Comparison of ENCODE assay signal across 1 cellular context in the genomic region with DNA sequence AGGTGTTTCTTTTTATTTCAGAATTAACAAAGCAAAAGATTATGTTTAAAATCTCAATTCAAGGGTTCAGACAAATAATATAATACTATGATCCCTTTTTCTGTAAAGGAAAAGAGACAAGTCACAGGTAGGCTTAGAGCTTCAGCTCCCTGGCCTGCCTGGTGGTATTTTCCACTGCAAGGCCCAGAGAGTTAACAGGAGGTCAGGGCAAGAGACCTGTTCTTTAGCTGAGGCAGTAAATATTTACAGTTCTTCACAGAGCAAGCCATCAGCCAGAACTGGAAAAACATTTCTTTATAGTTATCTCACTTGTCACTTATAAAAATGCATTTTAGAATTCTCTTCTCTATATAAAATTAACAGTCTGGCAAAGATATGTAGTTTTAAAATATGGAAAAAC.
TF ChIP-seq lines count a peak whose summit lies in the region.

No MANE protein-coding gene starts in this region.

TF ChIP-seq in HepG2, 621 proteins besides CTCF, POLR2A, EP300 and RAD21 (continued from another document):
- TF ChIP-seq NR2F6 (IDR thresholded peaks at IDR 0.05), result 0 out of 2 replicates have a peak, but pooled peaks have one; percentile 35
- peak; percentile 50; the same call in 1 of the 2 replicates for TF ChIP-seq NR2F6 (CRISPR knock-in tag; IDR thresholded peaks at IDR 0.05)
- peak; percentile 58; the same call in 1 of the 2 replicates for TF ChIP-seq RXRB (CRISPR knock-in tag; IDR thresholded peaks at IDR 0.05; ENCODE audit: borderline replicate concordance)
- no peak for TF ChIP-seq BRD4 (CRISPR knock-in tag; IDR thresholded peaks at IDR 0.05)
- no peak for TF ChIP-seq SIX4 (CRISPR knock-in tag; IDR thresholded peaks at IDR 0.05)
- TF ChIP-seq, protein P1, sequence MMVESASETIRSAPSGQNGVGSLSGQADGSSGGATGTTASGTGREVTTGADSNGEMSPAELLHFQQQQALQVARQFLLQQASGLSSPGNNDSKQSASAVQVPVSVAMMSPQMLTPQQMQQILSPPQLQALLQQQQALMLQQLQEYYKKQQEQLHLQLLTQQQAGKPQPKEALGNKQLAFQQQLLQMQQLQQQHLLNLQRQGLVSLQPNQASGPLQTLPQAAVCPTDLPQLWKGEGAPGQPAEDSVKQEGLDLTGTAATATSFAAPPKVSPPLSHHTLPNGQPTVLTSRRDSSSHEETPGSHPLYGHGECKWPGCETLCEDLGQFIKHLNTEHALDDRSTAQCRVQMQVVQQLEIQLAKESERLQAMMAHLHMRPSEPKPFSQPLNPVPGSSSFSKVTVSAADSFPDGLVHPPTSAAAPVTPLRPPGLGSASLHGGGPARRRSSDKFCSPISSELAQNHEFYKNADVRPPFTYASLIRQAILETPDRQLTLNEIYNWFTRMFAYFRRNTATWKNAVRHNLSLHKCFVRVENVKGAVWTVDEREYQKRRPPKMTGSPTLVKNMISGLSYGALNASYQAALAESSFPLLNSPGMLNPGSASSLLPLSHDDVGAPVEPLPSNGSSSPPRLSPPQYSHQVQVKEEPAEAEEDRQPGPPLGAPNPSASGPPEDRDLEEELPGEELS (CRISPR knock-in tag; IDR thresholded peaks at IDR 0.05), result 0 out of 2 replicates have a peak, but pooled peaks have one; percentile 20
- TF ChIP-seq, protein P2, sequence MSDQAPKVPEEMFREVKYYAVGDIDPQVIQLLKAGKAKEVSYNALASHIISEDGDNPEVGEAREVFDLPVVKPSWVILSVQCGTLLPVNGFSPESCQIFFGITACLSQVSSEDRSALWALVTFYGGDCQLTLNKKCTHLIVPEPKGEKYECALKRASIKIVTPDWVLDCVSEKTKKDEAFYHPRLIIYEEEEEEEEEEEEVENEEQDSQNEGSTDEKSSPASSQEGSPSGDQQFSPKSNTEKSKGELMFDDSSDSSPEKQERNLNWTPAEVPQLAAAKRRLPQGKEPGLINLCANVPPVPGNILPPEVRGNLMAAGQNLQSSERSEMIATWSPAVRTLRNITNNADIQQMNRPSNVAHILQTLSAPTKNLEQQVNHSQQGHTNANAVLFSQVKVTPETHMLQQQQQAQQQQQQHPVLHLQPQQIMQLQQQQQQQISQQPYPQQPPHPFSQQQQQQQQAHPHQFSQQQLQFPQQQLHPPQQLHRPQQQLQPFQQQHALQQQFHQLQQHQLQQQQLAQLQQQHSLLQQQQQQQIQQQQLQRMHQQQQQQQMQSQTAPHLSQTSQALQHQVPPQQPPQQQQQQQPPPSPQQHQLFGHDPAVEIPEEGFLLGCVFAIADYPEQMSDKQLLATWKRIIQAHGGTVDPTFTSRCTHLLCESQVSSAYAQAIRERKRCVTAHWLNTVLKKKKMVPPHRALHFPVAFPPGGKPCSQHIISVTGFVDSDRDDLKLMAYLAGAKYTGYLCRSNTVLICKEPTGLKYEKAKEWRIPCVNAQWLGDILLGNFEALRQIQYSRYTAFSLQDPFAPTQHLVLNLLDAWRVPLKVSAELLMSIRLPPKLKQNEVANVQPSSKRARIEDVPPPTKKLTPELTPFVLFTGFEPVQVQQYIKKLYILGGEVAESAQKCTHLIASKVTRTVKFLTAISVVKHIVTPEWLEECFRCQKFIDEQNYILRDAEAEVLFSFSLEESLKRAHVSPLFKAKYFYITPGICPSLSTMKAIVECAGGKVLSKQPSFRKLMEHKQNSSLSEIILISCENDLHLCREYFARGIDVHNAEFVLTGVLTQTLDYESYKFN (CRISPR knock-in tag; conservative IDR thresholded peaks at IDR 0.05), result peak; percentile 53
- TF ChIP-seq, protein P3, sequence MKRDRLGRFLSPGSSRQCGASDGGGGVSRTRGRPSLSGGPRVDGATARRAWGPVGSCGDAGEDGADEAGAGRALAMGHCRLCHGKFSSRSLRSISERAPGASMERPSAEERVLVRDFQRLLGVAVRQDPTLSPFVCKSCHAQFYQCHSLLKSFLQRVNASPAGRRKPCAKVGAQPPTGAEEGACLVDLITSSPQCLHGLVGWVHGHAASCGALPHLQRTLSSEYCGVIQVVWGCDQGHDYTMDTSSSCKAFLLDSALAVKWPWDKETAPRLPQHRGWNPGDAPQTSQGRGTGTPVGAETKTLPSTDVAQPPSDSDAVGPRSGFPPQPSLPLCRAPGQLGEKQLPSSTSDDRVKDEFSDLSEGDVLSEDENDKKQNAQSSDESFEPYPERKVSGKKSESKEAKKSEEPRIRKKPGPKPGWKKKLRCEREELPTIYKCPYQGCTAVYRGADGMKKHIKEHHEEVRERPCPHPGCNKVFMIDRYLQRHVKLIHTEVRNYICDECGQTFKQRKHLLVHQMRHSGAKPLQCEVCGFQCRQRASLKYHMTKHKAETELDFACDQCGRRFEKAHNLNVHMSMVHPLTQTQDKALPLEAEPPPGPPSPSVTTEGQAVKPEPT (CRISPR knock-in tag; IDR thresholded peaks at IDR 0.05; ENCODE audit: low read depth), result no peak
- TF ChIP-seq PRPF4 (IDR thresholded peaks at IDR 0.05; ENCODE audit: low read depth, low read length, poor library complexity, severe bottlenecking), result no peak
- peak; percentile 34; the same call in 1 of the 2 replicates for TF ChIP-seq AHDC1 (CRISPR knock-in tag; IDR thresholded peaks at IDR 0.05; ENCODE audit: borderline replicate concordance)
- no peak for TF ChIP-seq MED13 (CRISPR knock-in tag; IDR thresholded peaks at IDR 0.05)
TF ChIP-seq in HepG2: peak in this region for 10.
